In the genomic region with DNA sequence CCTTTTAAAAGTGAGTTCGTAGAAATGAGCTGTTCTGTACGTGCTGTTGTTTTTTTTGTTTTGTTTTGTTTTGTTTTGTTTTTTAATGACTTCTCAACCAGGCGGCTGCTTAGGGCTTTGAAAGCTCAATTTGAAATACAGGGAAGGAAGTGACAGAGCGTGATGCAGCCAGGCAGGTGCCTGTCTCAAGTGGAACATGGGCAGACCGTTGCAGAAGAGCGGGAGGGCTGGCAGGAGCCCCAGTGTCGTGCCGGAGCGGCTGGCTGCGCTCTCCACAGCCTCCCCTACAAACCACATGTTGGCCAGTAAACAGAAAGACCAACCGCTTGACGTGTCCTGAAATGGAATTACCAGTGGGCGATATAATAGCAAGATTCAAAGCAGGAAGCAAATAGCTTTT, we compare ENCODE assay signal across 1 cellular context.
TF ChIP-seq lines count a peak whose summit lies in the region.

No MANE protein-coding gene starts in this region.

TF ChIP-seq in H1, 55 proteins besides CTCF, POLR2A, EP300 and RAD21 (continued from another document):
- no peak for TF ChIP-seq NRF1 (IDR thresholded peaks at IDR 0.05; ENCODE audit: low read depth, low read length)
